In the genomic region with DNA sequence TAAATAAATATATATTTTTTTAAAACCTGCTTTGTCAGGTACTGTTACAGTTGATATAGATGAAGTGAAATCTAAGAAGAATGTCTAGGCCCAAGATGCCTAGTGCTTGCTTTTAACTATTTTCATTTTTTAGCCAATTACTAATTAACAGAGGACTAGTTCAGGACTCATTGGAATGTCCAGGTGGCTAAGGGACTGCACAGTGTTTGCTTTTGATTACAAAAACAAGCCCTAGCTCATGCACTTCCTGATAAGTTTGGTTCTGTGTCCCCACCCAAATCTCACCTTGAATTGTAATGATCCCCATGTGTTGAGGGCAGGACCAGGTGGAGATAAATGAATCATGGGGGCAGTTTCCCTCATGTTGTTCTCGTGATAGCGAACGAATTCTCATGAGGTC, we compare ENCODE assay signal across 29 cellular contexts.
"Had no signal": no experiment of that assay in that cellular context is flagged by ENCODE, and none has a peak within 500 bp of the region (broad histone marks: within the 10 kb centered on the region; RNA-seq: fewer than 3 reads in every experiment).

No MANE protein-coding gene starts in this region.

- DNase-seq: stimulated activated CD4-positive, alpha-beta T cell treated with anti-CD3 and anti-CD28 coated beads, Interleukin-2, amount 100 ng/mL, for 48 hours; stimulated activated CD4-positive, alpha-beta T cell treated with anti-CD3 and anti-CD28 coated beads, Interleukin-4, amount 100 ng/mL, for 1 hour; stimulated activated CD4-positive, alpha-beta T cell treated with anti-CD3 and anti-CD28 coated beads, Interleukin-4, amount 100 ng/mL, for 24 hours; stimulated activated CD4-positive, alpha-beta T cell treated with anti-CD3 and anti-CD28 coated beads, Interleukin-4, amount 100 ng/mL, for 4 hours; stimulated activated CD8-positive, alpha-beta memory T cell treated with anti-CD3 and anti-CD28 coated beads, Interleukin-4, amount 100 ng/mL, for 48 hours; stimulated activated naive B cell treated with anti-CD40 and anti-IgM and Interleukin-4, amounts not matched to agents 10 μg/mL and 1 μg/mL and 100 μg/mL, for 72 hours; stimulated activated naive CD4-positive, alpha-beta T cell; stimulated activated naive CD4-positive, alpha-beta T cell treated with Interleukin-2 at 50 U/mL for 16 hours; stimulated activated naive CD8-positive, alpha-beta T cell treated with anti-CD3 and anti-CD28 coated beads, Interleukin-15, amount 100 ng/mL, for 72 hours; stimulated activated naive CD8-positive, alpha-beta T cell treated with anti-CD3 and anti-CD28 coated beads, Interleukin-15, Interleukin-2, amounts not matched to agents 100 U/mL and 50 U/mL, for 24 hours; stomach; substantia nigra; testis; thyroid gland; tibial artery; transverse colon; trophoblast cell; upper lobe of left lung; upper lobe of right lung; uterus had no signal

- ATAC-seq: stimulated activated effector memory CD8-positive, alpha-beta T cell treated with anti-CD3 and anti-CD28 coated beads, Interleukin-12 subunit alpha, Interleukin-12 subunit beta, amount 100 ng/mL, for 72 hours; stimulated activated memory B cell treated with anti-CD40 and anti-IgM and Interleukin-4, amounts not matched to agents 10 μg/mL and 1 μg/mL and 100 μg/mL, for 72 hours; stimulated activated naive B cell treated with anti-CD40 and anti-IgM and Interleukin-4, amounts not matched to agents 10 μg/mL and 1 μg/mL and 100 μg/mL, for 72 hours; stimulated activated naive CD8-positive, alpha-beta T cell treated with anti-CD3 and anti-CD28 coated beads, Interleukin-15, amount 100 ng/mL, for 72 hours; stimulated activated naive CD8-positive, alpha-beta T cell treated with anti-CD3 and anti-CD28 coated beads, Interleukin-15, Interleukin-2, amounts not matched to agents 100 U/mL and 50 U/mL, for 24 hours; upper lobe of right lung had no signal

- FAIRE-seq: urothelium cell line had no signal

- H3K4me1 Mint-ChIP-seq: stimulated activated memory B cell treated with anti-CD40 and anti-IgM and Interleukin-4, amounts not matched to agents 10 μg/mL and 1 μg/mL and 100 μg/mL, for 72 hours; stimulated activated naive CD8-positive, alpha-beta T cell treated with anti-CD3 and anti-CD28 coated beads, Interleukin-15, amount 100 ng/mL, for 72 hours had no signal

- H3K27me3 ChIP-seq: stomach, suprapubic skin, testis, thyroid gland, tibial artery, tibial nerve, transverse colon, upper lobe of left lung, upper lobe of right lung, uterus, vagina had no signal

- H3K36me3 Mint-ChIP-seq: stimulated activated effector memory CD8-positive, alpha-beta T cell treated with anti-CD3 and anti-CD28 coated beads, Interleukin-12 subunit alpha, Interleukin-12 subunit beta, amount 100 ng/mL, for 72 hours; stimulated activated memory B cell treated with anti-CD40 and anti-IgM and Interleukin-4, amounts not matched to agents 10 μg/mL and 1 μg/mL and 100 μg/mL, for 72 hours; stimulated activated naive B cell treated with anti-CD40 and anti-IgM and Interleukin-4, amounts not matched to agents 10 μg/mL and 1 μg/mL and 100 μg/mL, for 72 hours; type B pancreatic cell had no signal

- H3K27ac ChIP-seq: stomach, suprapubic skin, testis, thoracic aorta, thyroid gland, tibial artery, tibial nerve, transverse colon, upper lobe of left lung, upper lobe of right lung, uterus, vagina had no signal

- H3K27me3 Mint-ChIP-seq: stimulated activated memory B cell treated with anti-CD40 and anti-IgM and Interleukin-4, amounts not matched to agents 10 μg/mL and 1 μg/mL and 100 μg/mL, for 72 hours; stimulated activated naive CD8-positive, alpha-beta T cell treated with anti-CD3 and anti-CD28 coated beads, Interleukin-15, amount 100 ng/mL, for 72 hours had no signal

- H3K4me3 Mint-ChIP-seq: stimulated activated effector memory CD8-positive, alpha-beta T cell treated with anti-CD3 and anti-CD28 coated beads, Interleukin-12 subunit alpha, Interleukin-12 subunit beta, amount 100 ng/mL, for 72 hours; stimulated activated memory B cell treated with anti-CD40 and anti-IgM and Interleukin-4, amounts not matched to agents 10 μg/mL and 1 μg/mL and 100 μg/mL, for 72 hours; stimulated activated naive B cell treated with anti-CD40 and anti-IgM and Interleukin-4, amounts not matched to agents 10 μg/mL and 1 μg/mL and 100 μg/mL, for 72 hours; stimulated activated naive CD8-positive, alpha-beta T cell treated with anti-CD3 and anti-CD28 coated beads, Interleukin-15, amount 100 ng/mL, for 72 hours; stimulated activated naive CD8-positive, alpha-beta T cell treated with anti-CD3 and anti-CD28 coated beads, Interleukin-15, Interleukin-2, amounts not matched to agents 100 ng/mL and 50 ng/mL, for 24 hours; type B pancreatic cell had no signal

- H3K4me1 ChIP-seq: stomach, suprapubic skin, thyroid gland, tibial artery, transverse colon, upper lobe of left lung, upper lobe of right lung, uterus, vagina had no signal

- H3K27ac Mint-ChIP-seq: stimulated activated effector memory CD8-positive, alpha-beta T cell treated with anti-CD3 and anti-CD28 coated beads, Interleukin-12 subunit alpha, Interleukin-12 subunit beta, amount 100 ng/mL, for 72 hours; stimulated activated memory B cell treated with anti-CD40 and anti-IgM and Interleukin-4, amounts not matched to agents 10 μg/mL and 1 μg/mL and 100 μg/mL, for 72 hours; stimulated activated naive B cell treated with anti-CD40 and anti-IgM and Interleukin-4, amounts not matched to agents 10 μg/mL and 1 μg/mL and 100 μg/mL, for 72 hours; stimulated activated naive CD8-positive, alpha-beta T cell treated with anti-CD3 and anti-CD28 coated beads, Interleukin-15, amount 100 ng/mL, for 72 hours; stimulated activated naive CD8-positive, alpha-beta T cell treated with anti-CD3 and anti-CD28 coated beads, Interleukin-15, Interleukin-2, amounts not matched to agents 100 ng/mL and 50 ng/mL, for 24 hours; type B pancreatic cell had no signal

- H3K9me3 Mint-ChIP-seq: stimulated activated naive B cell treated with anti-CD40 and anti-IgM and Interleukin-4, amounts not matched to agents 10 μg/mL and 1 μg/mL and 100 μg/mL, for 72 hours; stimulated activated naive CD8-positive, alpha-beta T cell treated with anti-CD3 and anti-CD28 coated beads, Interleukin-15, amount 100 ng/mL, for 72 hours; type B pancreatic cell had no signal

- H3K9me3 ChIP-seq: stomach, suprapubic skin, testis, thoracic aorta, thyroid gland, tibial artery, tibial nerve, transverse colon, upper lobe of left lung, upper lobe of right lung, uterus, vagina had no signal

- H3K4me3 ChIP-seq: stomach, suprapubic skin, testis, thoracic aorta, thyroid gland, tibial artery, tibial nerve, transverse colon, upper lobe of left lung, upper lobe of right lung, uterus, vagina had no signal

- H3K36me3 ChIP-seq: stomach, suprapubic skin, thoracic aorta, thyroid gland, tibial artery, tibial nerve, transverse colon, upper lobe of left lung, upper lobe of right lung, uterus, vagina had no signal
